ENCODE assay signal across 8 cellular contexts in the genomic region with DNA sequence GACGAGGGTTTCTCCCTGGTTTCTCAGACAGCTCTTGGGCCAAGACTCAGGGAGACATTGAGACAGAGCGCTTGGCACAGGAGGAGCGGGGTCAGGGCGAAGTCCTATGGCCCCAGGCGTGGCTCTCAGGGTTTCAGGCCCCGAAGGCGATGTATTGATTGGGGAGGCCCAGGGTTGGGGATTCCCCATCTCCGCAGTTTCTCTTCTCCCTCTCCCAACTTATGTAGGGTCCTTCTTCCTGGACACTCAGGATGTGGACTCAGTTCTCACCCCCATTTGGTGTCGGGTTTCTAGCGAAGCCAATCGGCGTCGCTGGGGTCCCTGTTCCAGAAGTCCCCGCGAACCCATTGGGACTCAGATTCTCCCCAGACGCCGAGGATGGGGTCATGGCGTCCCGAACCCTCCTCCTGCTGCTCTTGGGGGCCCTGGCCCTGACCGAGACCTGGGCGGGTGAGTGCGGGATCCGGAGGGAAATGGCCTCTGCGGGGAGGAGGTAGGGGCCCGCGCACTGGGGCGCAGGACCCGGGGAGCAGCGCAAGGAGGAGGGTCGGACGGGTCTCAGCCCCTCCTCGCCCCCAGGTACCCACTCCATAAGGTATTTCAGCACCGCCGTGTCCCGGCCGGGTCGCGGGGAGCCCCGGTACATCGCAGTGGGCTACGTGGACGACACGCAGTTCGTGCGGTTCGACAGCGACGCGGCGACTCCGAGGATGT.
A peak's percentile ranks its signal among the peaks of the same experiment; 100 is the strongest.
DNase-seq lines count a peak whose midpoint lies in the region; ATAC-seq and FAIRE-seq lines count a peak whose summit lies in the region.

No MANE protein-coding gene starts in this region.

- H3K9me3 ChIP-seq in iPS DF 6.9 (ENCODE audit: control insufficient read depth, insufficient read depth, low read length) = no peaks in the 10 kb centered on the region

- no CpG with 5 or more reads among the region's 51 CpGs for WGBS in iPS DF 6.9 (ENCODE audit: insufficient coverage, insufficient read length)

- peak; percentile 62 for DNase-seq in activated naive CD4-positive, alpha-beta T cell treated with anti-CD3 and anti-CD28 coated beads, Interleukin-2, amount 50 U/mL, for 16 hours
- DNase-seq in iPS DF 6.9 (ENCODE audit: low read depth, low spot score) = no peak
- DNase-seq in stimulated activated naive CD4-positive, alpha-beta T cell treated with Interleukin-2 at 50 U/mL for 16 hours (lab: John Stamatoyannopoulos, UW) = peak; percentile 41
- no peak for DNase-seq in MV-4-11 (lab: John Stamatoyannopoulos, UW)
- DNase-seq in HTR-8/SVneo (ENCODE audit: insufficient read length, low spot score) = no peak
- DNase-seq in NCI-H2227 treated with DMSO at 0.1 percent for 48 hours (lab: John Stamatoyannopoulos, UW) = no peak

- peak; percentile 24 for ATAC-seq in GM18868 (IDR thresholded peaks at IDR 0.05; ENCODE audit: unreplicated experiment)
- ATAC-seq in HG03378 (IDR thresholded peaks at IDR 0.05; ENCODE audit: unreplicated experiment) = peak; percentile 27

- H3K36me3 ChIP-seq in iPS DF 6.9 (ENCODE audit: control insufficient read depth, insufficient read depth, low read length) = no peaks in the 10 kb centered on the region

- H3K27me3 ChIP-seq in iPS DF 6.9 (ENCODE audit: control insufficient read depth, insufficient read depth, low read length) = no peaks in the 10 kb centered on the region

- H3K4me3 ChIP-seq in iPS DF 6.9 (ENCODE audit: low read length) = peak overlapping the region; percentile 52; the same call in 1 of the 2 replicates

- no peak overlapping the region for H3K27ac ChIP-seq in iPS DF 6.9 (ENCODE audit: low read length)

- no peaks in the 10 kb centered on the region for H3K4me1 ChIP-seq in iPS DF 6.9 (ENCODE audit: control insufficient read depth, insufficient read depth, low read length)

- no peak for FAIRE-seq in HTR-8/SVneo (lab: Jason Lieb, UNC)

Comparison
In these comparisons a context has a peak if more than half of its experiments do, and no peak if none do; other contexts are left out.
1. DNase-seq: peak in activated naive CD4-positive, alpha-beta T cell treated with anti-CD3 and anti-CD28 coated beads, Interleukin-2, amount 50 U/mL, for 16 hours (single experiment) and stimulated activated naive CD4-positive, alpha-beta T cell treated with Interleukin-2 at 50 U/mL for 16 hours (single experiment); none in iPS DF 6.9 (single experiment), MV-4-11 (single experiment), HTR-8/SVneo (single experiment) and NCI-H2227 treated with DMSO at 0.1 percent for 48 hours (single experiment).